1 cellular context compared by ENCODE assay signal in genomic region chr10:46617913-46618312, GRCh38. TPM values are rescaled to one million over a fixed set of nuclear protein-coding genes. Genes with fewer than 3 reads are reported as not detected.
"Had no signal": no experiment of that assay in that cellular context is flagged by ENCODE, and none has a peak within 500 bp of the region (broad histone marks: within the 10 kb centered on the region; RNA-seq: fewer than 3 reads in every experiment).

No MANE protein-coding gene starts in this region.

RNA-seq across cellular contexts. Expression of gene SYT15, which starts 39.0 kb away (rescaled TPM):
- polyA plus RNA-seq: neural cell had no signal
